8 cellular contexts compared by ENCODE assay signal in genomic region chr19:10872551-10873107, GRCh38. TPM values are rescaled to one million over a fixed set of nuclear protein-coding genes. Genes with fewer than 3 reads are reported as not detected.
DNase-seq lines count a peak whose midpoint lies in the region; ATAC-seq and TF ChIP-seq lines count a peak whose summit lies in the region.

No MANE protein-coding gene starts in this region.

- DNase-seq in AG08396 (ENCODE audit: low spot score) (peak; percentile 34), brain microvascular endothelial cell (no peak), naive B cell (no peak), UCSD-AML1 (lab: John Stamatoyannopoulos, UW; ENCODE audit: unreplicated experiment) (no peak), hypothalamus (lab: John Stamatoyannopoulos, UW) (no peak), AML-193 (lab: John Stamatoyannopoulos, UW) (no peak)

- in situ Hi-C loops in brain microvascular endothelial cell (cut with HindIII; ENCODE audit: low pct_ligation_motif_present, low sequenced_read_pairs), result no loop called here

- no peaks in the 10 kb centered on the region for H3K9me3 ChIP-seq in KOPT-K1 (ENCODE audit: insufficient read depth, low read length, poor library complexity, severe bottlenecking)

- no peaks in the 10 kb centered on the region for H3K36me3 ChIP-seq in KOPT-K1 (ENCODE audit: insufficient read depth, low read length)
- H3K36me3 ChIP-seq in brain microvascular endothelial cell (replicated peaks), result no peaks in the 10 kb centered on the region

- ATAC-seq in naive B cell (ENCODE audit: low read depth in 2 of 2) (no peak), HG02970 (IDR thresholded peaks at IDR 0.05; ENCODE audit: low FRiP score, unreplicated experiment) (no peak)

- H3K9me3 Mint-ChIP-seq in naive B cell, result no peaks in the 10 kb centered on the region

- TF ChIP-seq CTCF in brain microvascular endothelial cell (IDR thresholded peaks at IDR 0.05; ENCODE audit: low read depth, low read length, missing control alignments), result no peak

- H3K4me3 Mint-ChIP-seq in naive B cell, result peak overlapping the region; percentile 72 to 94 (median 83)

- H3K36me3 Mint-ChIP-seq in naive B cell, result no peaks in the 10 kb centered on the region

- no peaks in the 10 kb centered on the region for H3K27me3 ChIP-seq in brain microvascular endothelial cell (replicated peaks)

- H3K27ac Mint-ChIP-seq in naive B cell, result peak overlapping the region in 4 of 6 donors; percentile 31 to 75 (median 61)

- H3K27ac ChIP-seq in KOPT-K1 (ENCODE audit: low read depth, low read length, poor library complexity, severe bottlenecking) (peak overlapping the region; percentile 75), brain microvascular endothelial cell (peak overlapping the region; percentile 16)

- H3K4me3 ChIP-seq in brain microvascular endothelial cell (ENCODE audit: low read depth, low read length), result peak overlapping the region; percentile 86

- H3K27me3 Mint-ChIP-seq in naive B cell, result no peaks in the 10 kb centered on the region

- peaks cover 35 to 52% (median 43%) of the 10 kb centered on the region in 3 donors for H3K4me1 Mint-ChIP-seq in naive B cell

RNA-seq across cellular contexts. Expression of gene CARM1, which starts 1.3 kb away (rescaled TPM):
- polyA plus RNA-seq in naive B cell (ENCODE audit: low read depth in 6 of 6), result under 1 TPM; 0.37 to 0.75 (median 0.63) TPM

RNA-seq across cellular contexts. Expression of gene C19orf38, which starts 24.4 kb away (rescaled TPM):
- polyA plus RNA-seq in naive B cell (ENCODE audit: low read depth in 6 of 6), result 1 to 10 TPM; 1.5 to 5.3 (median 1.9) TPM

RNA-seq across cellular contexts. Expression of gene TMED1, which starts 36.6 kb away (rescaled TPM):
- polyA plus RNA-seq in naive B cell (ENCODE audit: low read depth in 6 of 6), result 10 to 100 TPM; 17.4 to 25.8 (median 22.3) TPM

RNA-seq across cellular contexts. Expression of gene YIPF2, which starts 55.8 kb away (rescaled TPM):
- polyA plus RNA-seq in naive B cell (ENCODE audit: low read depth in 6 of 6), result 10 to 100 TPM in 2 of 6 donors, 1 to 10 TPM in 4; 3.7 to 18.5 (median 7.4) TPM

RNA-seq across cellular contexts. Expression of gene TIMM29, which starts 56.0 kb away (rescaled TPM):
- polyA plus RNA-seq in naive B cell (ENCODE audit: low read depth in 6 of 6), result 10 to 100 TPM in 5 of 6 donors, 1 to 10 TPM in 1; 4.3 to 24.0 (median 17.9) TPM
